ENCODE assay signal across 38 cellular contexts in genomic region chr5:30781642-30782041, GRCh38.
"Had no signal": no experiment of that assay in that cellular context is flagged by ENCODE, and none has a peak within 500 bp of the region (broad histone marks: within the 10 kb centered on the region; RNA-seq: fewer than 3 reads in every experiment).

No MANE protein-coding gene starts in this region.

- DNase-seq: activated B cell treated with CpG ODN at 0.5 μM for 24 hours; activated CD4-positive, alpha-beta memory T cell treated with anti-CD3 and anti-CD28 coated beads, Interleukin-2, amount 10 ng/mL, durations not matched to agents 7 days and 5 days; activated CD4-positive, alpha-beta T cell treated with anti-CD3 and anti-CD28 coated beads for 4 hours; activated CD4-positive, alpha-beta T cell treated with anti-CD3 and anti-CD28 coated beads, Interleukin-2, amount 10 ng/mL, durations not matched to agents 24 days and 14 days; activated CD4-positive, alpha-beta T cell treated with anti-CD3 and anti-CD28 coated beads, Interleukin-2, amount 50 U/mL, for 1 hour; activated CD4-positive, alpha-beta T cell treated with anti-CD3 and anti-CD28 coated beads, Interleukin-2, amount 50 U/mL, for 48 hours; activated CD4-positive, CD25-positive, alpha-beta regulatory T cell treated with anti-CD3 and anti-CD28 coated beads, Interleukin-2, amount 50 U/mL, for 72 hours; activated CD8-positive, alpha-beta memory T cell treated with anti-CD3 and anti-CD28 coated beads for 24 hours; activated CD8-positive, alpha-beta memory T cell treated with anti-CD3 and anti-CD28 coated beads, Interleukin-2, amount 10 ng/mL, durations not matched to agents 7 days and 5 days; activated CD8-positive, alpha-beta memory T cell treated with anti-CD3 and anti-CD28 coated beads, Interleukin-2, amount 50 U/mL, for 48 hours; activated CD8-positive, alpha-beta T cell treated with anti-CD3 and anti-CD28 coated beads, Interleukin-2, amount 10 ng/mL, durations not matched to agents 7 days and 5 days; activated effector memory CD4-positive, alpha-beta T cell treated with Interleukin-2 at 50 U/mL for 16 hours; activated gamma-delta T cell; activated naive CD4-positive, alpha-beta T cell treated with anti-CD3 and anti-CD28 coated beads, Interleukin-2, amount 10 ng/mL, durations not matched to agents 7 days and 5 days; activated naive CD4-positive, alpha-beta T cell treated with Interleukin-2 at 50 U/mL for 16 hours; activated naive CD8-positive, alpha-beta T cell treated with anti-CD3 and anti-CD28 coated beads, Interleukin-2, amount 10 ng/mL, durations not matched to agents 7 days and 5 days; activated naive CD8-positive, alpha-beta T cell treated with anti-CD3 and anti-CD28 coated beads, Interleukin-2, amount 50 U/mL, for 24 hours; activated T-cell treated with anti-CD3 and anti-CD28 coated beads, Interleukin-2, amount 50 U/mL, for 24 hours; activated T-cell treated with anti-CD3 and anti-CD28 coated beads, Interleukin-2, amount 50 U/mL, for 48 hours; amygdala; anterior cingulate cortex; caudate nucleus; cerebellar nuclear complex; T-helper 1 cell; T-helper 2 cell; T-helper 9 cell had no signal

- H3K4me3 Mint-ChIP-seq: activated B cell treated with CpG ODN at 0.5 μM for 24 hours; activated CD4-positive, alpha-beta memory T cell treated with anti-CD3 and anti-CD28 coated beads, Interleukin-2, amount 10 ng/mL, durations not matched to agents 7 days and 5 days; activated CD4-positive, alpha-beta T cell treated with anti-CD3 and anti-CD28 coated beads, Interleukin-2, amount 10 ng/mL, durations not matched to agents 24 days and 14 days; activated CD8-positive, alpha-beta memory T cell treated with anti-CD3 and anti-CD28 coated beads, Interleukin-2, amount 10 ng/mL, durations not matched to agents 7 days and 5 days; activated CD8-positive, alpha-beta T cell treated with anti-CD3 and anti-CD28 coated beads, Interleukin-2, amount 10 ng/mL, durations not matched to agents 7 days and 5 days; activated naive CD4-positive, alpha-beta T cell treated with anti-CD3 and anti-CD28 coated beads, Interleukin-2, amount 10 ng/mL, durations not matched to agents 7 days and 5 days; activated naive CD4-positive, alpha-beta T cell treated with anti-CD3 and anti-CD28 coated beads, Interleukin-2, amount 50 U/mL, for 24 hours; activated naive CD8-positive, alpha-beta T cell; activated naive CD8-positive, alpha-beta T cell treated with anti-CD3 and anti-CD28 coated beads, Interleukin-2, amount 10 ng/mL, durations not matched to agents 7 days and 5 days; activated naive CD8-positive, alpha-beta T cell treated with anti-CD3 and anti-CD28 coated beads, Interleukin-2, amount 50 U/mL, for 24 hours; activated T-cell treated with anti-CD3 and anti-CD28 coated beads, Interleukin-2, amount 50 U/mL, for 24 hours; brain; central memory CD8-positive, alpha-beta T cell; T-helper 1 cell treated with Interleukin-12 subunit alpha and Interleukin-12 subunit beta and Interleukin-4 antibody, amounts not matched to agents 30 μg/mL and 1 μg/mL, for 36 hours; T-helper 2 cell treated with Interferon-gamma antibody and Interleukin-4, amounts not matched to agents 5 μg/mL and 100 μg/mL, for 36 hours had no signal

- H3K27me3 Mint-ChIP-seq: activated B cell treated with CpG ODN at 0.5 μM for 24 hours; activated CD4-positive, alpha-beta memory T cell treated with anti-CD3 and anti-CD28 coated beads, Interleukin-2, amount 10 ng/mL, durations not matched to agents 7 days and 5 days; activated CD4-positive, alpha-beta T cell treated with anti-CD3 and anti-CD28 coated beads, Interleukin-2, amount 10 ng/mL, durations not matched to agents 24 days and 14 days; activated CD8-positive, alpha-beta memory T cell treated with anti-CD3 and anti-CD28 coated beads, Interleukin-2, amount 10 ng/mL, durations not matched to agents 7 days and 5 days; activated naive CD4-positive, alpha-beta T cell treated with anti-CD3 and anti-CD28 coated beads, Interleukin-2, amount 10 ng/mL, durations not matched to agents 7 days and 5 days; activated naive CD4-positive, alpha-beta T cell treated with anti-CD3 and anti-CD28 coated beads, Interleukin-2, amount 50 U/mL, for 24 hours; activated naive CD8-positive, alpha-beta T cell; activated naive CD8-positive, alpha-beta T cell treated with anti-CD3 and anti-CD28 coated beads, Interleukin-2, amount 10 ng/mL, durations not matched to agents 7 days and 5 days; activated naive CD8-positive, alpha-beta T cell treated with anti-CD3 and anti-CD28 coated beads, Interleukin-2, amount 50 U/mL, for 24 hours; activated T-cell treated with anti-CD3 and anti-CD28 coated beads, Interleukin-2, amount 50 U/mL, for 24 hours; central memory CD8-positive, alpha-beta T cell had no signal

- H3K4me3 ChIP-seq: ascending aorta, cardiac muscle cell had no signal

- H3K27ac ChIP-seq: ascending aorta, cardiac muscle cell, VCaP had no signal

- H3K36me3 Mint-ChIP-seq: activated CD8-positive, alpha-beta memory T cell treated with anti-CD3 and anti-CD28 coated beads, Interleukin-2, amount 10 ng/mL, durations not matched to agents 7 days and 5 days; activated naive CD4-positive, alpha-beta T cell treated with anti-CD3 and anti-CD28 coated beads, Interleukin-2, amount 10 ng/mL, durations not matched to agents 7 days and 5 days; activated naive CD4-positive, alpha-beta T cell treated with anti-CD3 and anti-CD28 coated beads, Interleukin-2, amount 50 U/mL, for 24 hours; activated naive CD8-positive, alpha-beta T cell; activated naive CD8-positive, alpha-beta T cell treated with anti-CD3 and anti-CD28 coated beads, Interleukin-2, amount 10 ng/mL, durations not matched to agents 7 days and 5 days; brain had no signal

- ATAC-seq: activated CD8-positive, alpha-beta memory T cell treated with anti-CD3 and anti-CD28 coated beads, Interleukin-2, amount 10 ng/mL, durations not matched to agents 7 days and 5 days; activated CD8-positive, alpha-beta T cell treated with anti-CD3 and anti-CD28 coated beads, Interleukin-2, amount 10 ng/mL, durations not matched to agents 7 days and 5 days; activated naive CD8-positive, alpha-beta T cell treated with anti-CD3 and anti-CD28 coated beads, Interleukin-2, amount 50 U/mL, for 24 hours had no signal

- H3K9me3 Mint-ChIP-seq: activated CD4-positive, alpha-beta T cell treated with anti-CD3 and anti-CD28 coated beads, Interleukin-2, amount 10 ng/mL, durations not matched to agents 24 days and 14 days had no signal

- H3K4me1 ChIP-seq: ascending aorta had no signal

- H3K4me1 Mint-ChIP-seq: activated B cell treated with CpG ODN at 0.5 μM for 24 hours; activated CD4-positive, alpha-beta memory T cell treated with anti-CD3 and anti-CD28 coated beads, Interleukin-2, amount 10 ng/mL, durations not matched to agents 7 days and 5 days; activated CD4-positive, alpha-beta T cell treated with anti-CD3 and anti-CD28 coated beads, Interleukin-2, amount 10 ng/mL, durations not matched to agents 24 days and 14 days; activated CD8-positive, alpha-beta memory T cell treated with anti-CD3 and anti-CD28 coated beads, Interleukin-2, amount 10 ng/mL, durations not matched to agents 7 days and 5 days; activated naive CD4-positive, alpha-beta T cell treated with anti-CD3 and anti-CD28 coated beads, Interleukin-2, amount 10 ng/mL, durations not matched to agents 7 days and 5 days; activated naive CD4-positive, alpha-beta T cell treated with anti-CD3 and anti-CD28 coated beads, Interleukin-2, amount 50 U/mL, for 24 hours; activated naive CD8-positive, alpha-beta T cell treated with anti-CD3 and anti-CD28 coated beads, Interleukin-2, amount 10 ng/mL, durations not matched to agents 7 days and 5 days; activated naive CD8-positive, alpha-beta T cell treated with anti-CD3 and anti-CD28 coated beads, Interleukin-2, amount 50 U/mL, for 24 hours; brain; central memory CD8-positive, alpha-beta T cell had no signal

- H3K27ac Mint-ChIP-seq: activated B cell treated with CpG ODN at 0.5 μM for 24 hours; activated CD4-positive, alpha-beta memory T cell treated with anti-CD3 and anti-CD28 coated beads, Interleukin-2, amount 10 ng/mL, durations not matched to agents 7 days and 5 days; activated CD4-positive, alpha-beta T cell treated with anti-CD3 and anti-CD28 coated beads, Interleukin-2, amount 10 ng/mL, durations not matched to agents 24 days and 14 days; activated CD8-positive, alpha-beta memory T cell treated with anti-CD3 and anti-CD28 coated beads, Interleukin-2, amount 10 ng/mL, durations not matched to agents 7 days and 5 days; activated CD8-positive, alpha-beta T cell treated with anti-CD3 and anti-CD28 coated beads, Interleukin-2, amount 10 ng/mL, durations not matched to agents 7 days and 5 days; activated naive CD4-positive, alpha-beta T cell treated with anti-CD3 and anti-CD28 coated beads, Interleukin-2, amount 10 ng/mL, durations not matched to agents 7 days and 5 days; activated naive CD4-positive, alpha-beta T cell treated with anti-CD3 and anti-CD28 coated beads, Interleukin-2, amount 50 U/mL, for 24 hours; activated naive CD8-positive, alpha-beta T cell; activated naive CD8-positive, alpha-beta T cell treated with anti-CD3 and anti-CD28 coated beads, Interleukin-2, amount 10 ng/mL, durations not matched to agents 7 days and 5 days; activated naive CD8-positive, alpha-beta T cell treated with anti-CD3 and anti-CD28 coated beads, Interleukin-2, amount 50 U/mL, for 24 hours; activated T-cell treated with anti-CD3 and anti-CD28 coated beads, Interleukin-2, amount 50 U/mL, for 24 hours; activated T-helper 2 cell treated with anti-CD3 and anti-CD28 coated beads, Interferon-gamma antibody, Interleukin-2, Interleukin-4, amounts not matched to agents 10 μg/mL and 5 μg/mL and 100 μg/mL, durations not matched to agents 14 hours and 24 hours and 36 hours; brain; T-helper 1 cell treated with Interleukin-12 subunit alpha and Interleukin-12 subunit beta and Interleukin-4 antibody, amounts not matched to agents 30 μg/mL and 1 μg/mL, for 36 hours; T-helper 2 cell treated with Interferon-gamma antibody and Interleukin-4, amounts not matched to agents 5 μg/mL and 100 μg/mL, for 36 hours had no signal

- H3K27me3 ChIP-seq: ascending aorta, cardiac muscle cell had no signal

- FAIRE-seq: bronchial epithelial cell, TTC549 had no signal

- H3K9me3 ChIP-seq: ascending aorta had no signal

- H3K36me3 ChIP-seq: ascending aorta, cardiac muscle cell had no signal
